6 cellular contexts compared by ENCODE assay signal in genomic region chr19:42267644-42268141, GRCh38.
DNase-seq lines count a peak whose midpoint lies in the region; FAIRE-seq and TF ChIP-seq lines count a peak whose summit lies in the region.

No MANE protein-coding gene starts in this region.

- H3K4me3 ChIP-seq in parathyroid adenoma (ENCODE audit: low read depth, low read length): peak overlapping the region; percentile 99

- peak; percentile 35 for FAIRE-seq in GM19239 (lab: Jason Lieb, UNC)
- FAIRE-seq in urothelium cell line (lab: Jason Lieb, UNC): no peak

- peak overlapping the region; percentile 39 for H3K9ac ChIP-seq in parathyroid adenoma

- H3K27ac ChIP-seq in parathyroid adenoma: peak overlapping the region; percentile 98

- peak overlapping the region; percentile 99 for H3K4me2 ChIP-seq in parathyroid adenoma (ENCODE audit: low read length)

- peaks cover 28% of the 10 kb centered on the region for H3K79me2 ChIP-seq in parathyroid adenoma

- peaks cover 16% of the 10 kb centered on the region for H3K4me1 ChIP-seq in parathyroid adenoma

- DNase-seq in GM19239 (ENCODE audit: insufficient read length, low spot score): no peak
- peak; percentile 50 for DNase-seq in cerebellar cortex (ENCODE audit: low spot score)
- DNase-seq in SW 1271 (lab: John Stamatoyannopoulos, UW): no peak
- DNase-seq in NCI-H1436 treated with DMSO at 0.1 percent for 48 hours (lab: John Stamatoyannopoulos, UW): no peak
- no peak for DNase-seq in urothelium cell line (ENCODE audit: low spot score)

- TF ChIP-seq CTCF in parathyroid adenoma (IDR thresholded peaks at IDR 0.05): no peak

- peak overlapping the region; percentile 96 for H2AFZ ChIP-seq in parathyroid adenoma

- H3K9me3 ChIP-seq in parathyroid adenoma (ENCODE audit: control insufficient read depth, low read length): no peaks in the 10 kb centered on the region

- no peaks in the 10 kb centered on the region for H3K36me3 ChIP-seq in parathyroid adenoma (ENCODE audit: control insufficient read depth, insufficient read depth, low read length)

- no peaks in the 10 kb centered on the region for H3K27me3 ChIP-seq in parathyroid adenoma (ENCODE audit: control insufficient read depth, insufficient read depth, low read length)
